23 cellular contexts compared by ENCODE assay signal in genomic region chr3:133208184-133208583, GRCh38.
DNase-seq lines count a peak whose midpoint lies in the region; ATAC-seq and TF ChIP-seq lines count a peak whose summit lies in the region.
"Had no signal": no experiment of that assay in that cellular context is flagged by ENCODE, and none has a peak within 500 bp of the region (broad histone marks: within the 10 kb centered on the region; RNA-seq: fewer than 3 reads in every experiment).

No MANE protein-coding gene starts in this region.

- no peaks in the 10 kb centered on the region for H3K9me3 ChIP-seq in gastrocnemius medialis
- H3K9me3 ChIP-seq: thyroid gland had no signal

- no peak overlapping the region for H3K27ac Mint-ChIP-seq in HFFc6
- H3K27ac Mint-ChIP-seq: activated CD8-positive, alpha-beta T cell treated with anti-CD3 and anti-CD28 coated beads, Interleukin-2, amount 10 ng/mL, durations not matched to agents 7 days and 5 days; CD4-positive, alpha-beta T cell; neural progenitor cell; stimulated activated naive CD8-positive, alpha-beta T cell treated with anti-CD3 and anti-CD28 coated beads, Interleukin-15, Interleukin-2, amounts not matched to agents 100 ng/mL and 50 ng/mL, for 24 hours; T-helper 1 cell treated with Interleukin-12 subunit alpha and Interleukin-12 subunit beta and Interleukin-4 antibody, amounts not matched to agents 30 μg/mL and 1 μg/mL, for 36 hours had no signal

- H3K27me3 ChIP-seq in foreskin keratinocyte (no peaks in the 10 kb centered on the region), gastrocnemius medialis (no peaks in the 10 kb centered on the region)
- H3K27me3 ChIP-seq: neural progenitor cell, thyroid gland had no signal

- H3K4me1 Mint-ChIP-seq in HFFc6 (ENCODE audit: low read depth): peaks cover 6% of the 10 kb centered on the region; the same call in 1 of the 2 replicates

- intact Hi-C loops in gastrocnemius medialis (cut with DNase I; ENCODE audit: low total_unique reads): no loop called here
- intact Hi-C loops in posterior cingulate gyrus (cut with DNase I): no loop called here

- H3K4me1 ChIP-seq in foreskin keratinocyte (no peaks in the 10 kb centered on the region), gastrocnemius medialis (peaks cover 0 to 14% of the 10 kb centered on the region in 2 donors)

- no peak overlapping the region for H3K27ac ChIP-seq in foreskin keratinocyte
- H3K27ac ChIP-seq in gastrocnemius medialis: no peak overlapping the region
- H3K27ac ChIP-seq: 22Rv1, neural progenitor cell, thyroid gland had no signal

- in situ Hi-C loops in gastrocnemius medialis (cut with MboI; ENCODE audit: low sequenced_read_pairs in 4 of 4): no loop called here

- peak; percentile 14 for ATAC-seq in foreskin keratinocyte
- no peak for ATAC-seq in gastrocnemius medialis
- ATAC-seq: activated CD8-positive, alpha-beta T cell treated with anti-CD3 and anti-CD28 coated beads, Interleukin-2, amount 10 ng/mL, durations not matched to agents 7 days and 5 days; sciatic nerve had no signal

- TF ChIP-seq POLR2A in gastrocnemius medialis (IDR thresholded peaks at IDR 0.05): no peak

- H3K4me3 ChIP-seq in gastrocnemius medialis: no peak overlapping the region
- H3K4me3 ChIP-seq: neural progenitor cell, thyroid gland had no signal

- no peaks in the 10 kb centered on the region for H3K36me3 ChIP-seq in gastrocnemius medialis
- H3K36me3 ChIP-seq: neural progenitor cell, thyroid gland had no signal

- TF ChIP-seq CTCF in foreskin keratinocyte (conservative IDR thresholded peaks at IDR 0.05) (no peak), gastrocnemius medialis (IDR thresholded peaks at IDR 0.05 in 4 of 5, conservative IDR thresholded peaks at IDR 0.05 in 1 of 5) (no peak), HFFc6 (IDR thresholded peaks at IDR 0.05) (no peak)

- peaks cover 23% of the 10 kb centered on the region for H3K9me3 Mint-ChIP-seq in HFFc6
- H3K9me3 Mint-ChIP-seq: CD4-positive, alpha-beta T cell; stimulated activated naive CD8-positive, alpha-beta T cell treated with anti-CD3 and anti-CD28 coated beads, Interleukin-15, Interleukin-2, amounts not matched to agents 100 ng/mL and 50 ng/mL, for 24 hours had no signal

- peaks cover 5% of the 10 kb centered on the region for H3K27me3 Mint-ChIP-seq in HFFc6 (ENCODE audit: insufficient read depth)

- H3K4me3 Mint-ChIP-seq in HFFc6: no peak overlapping the region
- H3K4me3 Mint-ChIP-seq: activated CD8-positive, alpha-beta T cell treated with anti-CD3 and anti-CD28 coated beads, Interleukin-2, amount 10 ng/mL, durations not matched to agents 7 days and 5 days; CD4-positive, alpha-beta T cell; neural progenitor cell; stimulated activated naive CD8-positive, alpha-beta T cell treated with anti-CD3 and anti-CD28 coated beads, Interleukin-15, Interleukin-2, amounts not matched to agents 100 ng/mL and 50 ng/mL, for 24 hours; T-helper 1 cell treated with Interleukin-12 subunit alpha and Interleukin-12 subunit beta and Interleukin-4 antibody, amounts not matched to agents 30 μg/mL and 1 μg/mL, for 36 hours had no signal

- DNase-seq in DMS153 (lab: John Stamatoyannopoulos, UW) (peak; percentile 9), DMS153 treated with DMSO at 0.1 percent for 48 hours (lab: John Stamatoyannopoulos, UW; ENCODE audit: unreplicated experiment) (no peak), COR-L47 (lab: John Stamatoyannopoulos, UW) (peak; percentile 14), NCI-H146 treated with DMSO at 0.1 percent for 48 hours (lab: John Stamatoyannopoulos, UW; ENCODE audit: unreplicated experiment) (peak; percentile 79), foreskin keratinocyte (no peak), gastrocnemius medialis (no peak), posterior cingulate gyrus (no peak), HFFc6 (no peak)
- DNase-seq: activated CD8-positive, alpha-beta T cell treated with anti-CD3 and anti-CD28 coated beads, Interleukin-2, amount 10 ng/mL, durations not matched to agents 7 days and 5 days; activated gamma-delta T cell; activated T-cell treated with anti-CD3 and anti-CD28 coated beads for 4 hours; CD4-positive, alpha-beta T cell; cerebellar nuclear complex; H7; Kasumi-1; mammary epithelial cell; NCI-H2171; thyroid gland had no signal

- H3K36me3 Mint-ChIP-seq in HFFc6 (ENCODE audit: low read depth): no peaks in the 10 kb centered on the region

Comparison
In these comparisons a context has a peak if more than half of its experiments do, and no peak if none do; other contexts are left out.
1. DNase-seq: peak in DMS153 (single experiment), COR-L47 (single experiment) and NCI-H146 treated with DMSO at 0.1 percent for 48 hours (single experiment); none in DMS153 treated with DMSO at 0.1 percent for 48 hours (single experiment), foreskin keratinocyte (0 of 2), gastrocnemius medialis (0 of 2), posterior cingulate gyrus (0 of 10) and HFFc6 (single experiment).